ENCODE assay signal across 26 cellular contexts in the genomic region with DNA sequence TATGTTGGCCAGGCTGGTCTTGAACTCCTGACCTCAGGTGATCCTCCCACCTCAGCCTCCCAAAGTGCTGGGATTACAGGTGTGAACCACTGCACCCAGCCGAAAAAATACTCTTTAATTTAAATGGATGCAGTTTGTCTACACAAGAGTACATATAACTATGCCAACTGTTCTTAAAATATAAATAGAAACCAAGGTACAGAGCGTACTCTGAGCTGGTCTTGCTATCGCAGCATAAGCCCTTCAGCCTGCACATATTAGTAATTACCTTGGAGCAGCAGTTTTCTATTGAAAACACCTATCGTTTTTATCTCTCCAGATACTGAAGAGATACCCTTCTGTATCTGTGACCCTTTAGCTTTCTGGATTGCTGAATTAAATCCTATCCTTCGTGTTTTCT. TPM values are rescaled to one million over a fixed set of nuclear protein-coding genes. Genes with fewer than 3 reads are reported as not detected.
"Had no signal": no experiment of that assay in that cellular context is flagged by ENCODE, and none has a peak within 500 bp of the region (broad histone marks: within the 10 kb centered on the region; RNA-seq: fewer than 3 reads in every experiment).

No MANE protein-coding gene starts in this region.

- H3K4me3 Mint-ChIP-seq: immature natural killer cell, mesothelial cell of epicardium had no signal

- H3K9me3 ChIP-seq: esophagus squamous epithelium, gastrocnemius medialis, lower lobe of right lung, mucosa of descending colon had no signal

- H3K9me3 Mint-ChIP-seq: mesothelial cell of epicardium had no signal

- DNase-seq: dermis blood vessel endothelial cell; dorsolateral prefrontal cortex; effector CD4-positive, alpha-beta T cell; effector memory CD4-positive, alpha-beta T cell; erythroblast; esophagus squamous epithelium; foreskin fibroblast; foreskin melanocyte; gastrocnemius medialis; glutamatergic neuron; head of caudate nucleus; hypothalamus; immature natural killer cell; islet precursor cell; kidney; kidney glomerular epithelial cell; left lung; lower lobe of right lung; mesenchymal stem cell; mucosa of descending colon had no signal

- ATAC-seq: esophagus mucosa, left lung, lower lobe of right lung, mucosa of descending colon had no signal

- H3K27me3 ChIP-seq: dorsolateral prefrontal cortex, esophagus squamous epithelium, gastrocnemius medialis, hepatocyte, left lung had no signal

- H3K36me3 ChIP-seq: gastrocnemius medialis, left lung, lower lobe of right lung had no signal

- H3K4me3 ChIP-seq: coronary artery, dorsolateral prefrontal cortex, esophagus squamous epithelium, gastrocnemius medialis, hepatocyte, left lung, lower lobe of right lung, mucosa of descending colon had no signal

- H3K27ac ChIP-seq: coronary artery, dorsolateral prefrontal cortex, epithelial cell of prostate, esophagus squamous epithelium, hepatocyte, left lung, lower lobe of right lung had no signal

- H3K27ac Mint-ChIP-seq: immature natural killer cell, mesothelial cell of epicardium had no signal

RNA-seq across cellular contexts. Expression of a gene that starts 41.9 kb away (rescaled TPM):
- total RNA-seq: myocyte had no signal
